1 cellular context compared by ENCODE assay signal in genomic region chr14:50668008-50668851, GRCh38.
TF ChIP-seq lines count a peak whose summit lies in the region.

Gene SAV1 (minus strand): TSS chr14:50668306. CDS start chr14:50667967, 339 bp downstream.

TF ChIP-seq in K562, 482 proteins besides CTCF, POLR2A, EP300 and RAD21 (continued from another document and continues in another):
- TF ChIP-seq ATF6 (CRISPR knock-in tag; IDR thresholded peaks at IDR 0.05): 0 out of 2 replicates have a peak, but pooled peaks have one; percentile 24
- no peak for TF ChIP-seq GTF3C2 (IDR thresholded peaks at IDR 0.05; ENCODE audit: borderline replicate concordance, extremely low read depth, insufficient read length)
- TF ChIP-seq YY1 (IDR thresholded peaks at IDR 0.05; ENCODE audit: borderline replicate concordance in 1 of 3, control insufficient read depth in 1 of 3, extremely low read depth in 1 of 3, insufficient read depth in 3 of 3, insufficient read length in 1 of 3, insufficient replicate concordance in 2 of 3, low read depth in 1 of 3, low read length in 2 of 3): peak in 1 of 3 experiments; percentile 3
- TF ChIP-seq PTRF (tag; IDR thresholded peaks at IDR 0.05): no peak
- peak; percentile 67; the same call in 1 of the 2 replicates for TF ChIP-seq GATAD2A (IDR thresholded peaks at IDR 0.05)
- TF ChIP-seq NFRKB (IDR thresholded peaks at IDR 0.05; ENCODE audit: low read depth): no peak
- peak; percentile 30; the same call in 1 of the 2 replicates for TF ChIP-seq CREB3L1 (IDR thresholded peaks at IDR 0.05; ENCODE audit: borderline replicate concordance, low read depth)
- TF ChIP-seq HCFC1 (IDR thresholded peaks at IDR 0.05; ENCODE audit: low read depth, low read length): peak; percentile 6; the same call in 1 of the 2 replicates
- TF ChIP-seq ZNF175 (CRISPR knock-in tag; IDR thresholded peaks at IDR 0.05; ENCODE audit: low read depth): 0 out of 2 replicates have a peak, but pooled peaks have one; percentile 58
- TF ChIP-seq ATF1 (CRISPR knock-in tag; IDR thresholded peaks at IDR 0.05): no peak
- peak; percentile 85 for TF ChIP-seq ATF1 (tag; IDR thresholded peaks at IDR 0.05)
- no peak for TF ChIP-seq MEF2D (tag; conservative IDR thresholded peaks at IDR 0.05; ENCODE audit: low read depth)
- peak in 1 of 2 experiments; percentile 84; a peak in 2 of 4 replicates for TF ChIP-seq NONO (IDR thresholded peaks at IDR 0.05; ENCODE audit: low read depth in 2 of 2, low read length in 1 of 2)
- no peak; the same call in 1 of the 2 replicates for TF ChIP-seq ZNF551 (CRISPR knock-in tag; IDR thresholded peaks at IDR 0.05)
- TF ChIP-seq ZNF253 (CRISPR knock-in tag; conservative IDR thresholded peaks at IDR 0.05): no peak
- 0 out of 2 replicates have a peak, but pooled peaks have one; percentile 65 for TF ChIP-seq ILF3 (IDR thresholded peaks at IDR 0.05; ENCODE audit: borderline replicate concordance)
- peak in 1 of 2 experiments; percentile 91; a peak in 1 of 4 replicates for TF ChIP-seq KDM4B (IDR thresholded peaks at IDR 0.05; ENCODE audit: borderline replicate concordance in 2 of 2, low read depth in 1 of 2)
- TF ChIP-seq ZNF354B (CRISPR knock-in tag; IDR thresholded peaks at IDR 0.05): no peak
- TF ChIP-seq FOXA1 (IDR thresholded peaks at IDR 0.05; ENCODE audit: borderline replicate concordance): no peak
- TF ChIP-seq TAF1 (IDR thresholded peaks at IDR 0.05; ENCODE audit: control insufficient read depth, extremely low read depth, insufficient read depth, low read length, severe bottlenecking): peak; percentile 70
- peak; percentile 26; the same call in 1 of the 2 replicates for TF ChIP-seq ERF (CRISPR knock-in tag; IDR thresholded peaks at IDR 0.05)
- TF ChIP-seq MECOM (CRISPR knock-in tag; IDR thresholded peaks at IDR 0.05): no peak
- TF ChIP-seq ELF2 (CRISPR knock-in tag; IDR thresholded peaks at IDR 0.05): 0 out of 2 replicates have a peak, but pooled peaks have one; percentile 13
- TF ChIP-seq RUNX1 (IDR thresholded peaks at IDR 0.05; ENCODE audit: low read depth): peak; percentile 44; the same call in 1 of the 2 replicates
- no peak for TF ChIP-seq TCF3 (CRISPR knock-in tag; IDR thresholded peaks at IDR 0.05)
- no peak for TF ChIP-seq RBM39 (optimal IDR thresholded peaks at IDR 0.05; ENCODE audit: low read depth, low read length)
- peak; percentile 74 for TF ChIP-seq ELF1 (tag; IDR thresholded peaks at IDR 0.05)
- peak; percentile 31 for TF ChIP-seq E2F8 (IDR thresholded peaks at IDR 0.05; ENCODE audit: low read depth, partially characterized antibody)
- peak; percentile 26; the same call in 1 of the 2 replicates for TF ChIP-seq RREB1 (CRISPR knock-in tag; IDR thresholded peaks at IDR 0.05)
- peak; percentile 72 for TF ChIP-seq SNAPC5 (CRISPR knock-in tag; IDR thresholded peaks at IDR 0.05)
- TF ChIP-seq ZNF668 (CRISPR knock-in tag; IDR thresholded peaks at IDR 0.05): no peak
- TF ChIP-seq SMAD4 (CRISPR knock-in tag; conservative IDR thresholded peaks at IDR 0.05): peak; percentile 86
- no peak for TF ChIP-seq RHOXF2B (CRISPR knock-in tag; conservative IDR thresholded peaks at IDR 0.05)
- TF ChIP-seq ZNF133 (CRISPR knock-in tag; IDR thresholded peaks at IDR 0.05): no peak
- 0 out of 2 replicates have a peak, but pooled peaks have one; percentile 27 for TF ChIP-seq SP1 (CRISPR knock-in tag; IDR thresholded peaks at IDR 0.05)
- peak; percentile 69 for TF ChIP-seq CCNT2 (IDR thresholded peaks at IDR 0.05; ENCODE audit: borderline replicate concordance, extremely low read depth, insufficient read length, low read depth, low read length)
- peak; percentile 81 for TF ChIP-seq GTF2A2 (tag; IDR thresholded peaks at IDR 0.05)
- TF ChIP-seq ZNF395 (CRISPR knock-in tag; IDR thresholded peaks at IDR 0.05): peak; percentile 51; the same call in 1 of the 2 replicates
- TF ChIP-seq SMAD3 (CRISPR knock-in tag; conservative IDR thresholded peaks at IDR 0.05): no peak; the same call in 1 of the 2 replicates
- TF ChIP-seq EP400 (IDR thresholded peaks at IDR 0.05): peak; percentile 37; the same call in 1 of the 2 replicates
- no peak for TF ChIP-seq NR2C2 (CRISPR knock-in tag; IDR thresholded peaks at IDR 0.05)
- TF ChIP-seq NR2C2 (tag; IDR thresholded peaks at IDR 0.05): no peak
- TF ChIP-seq PHF20 (IDR thresholded peaks at IDR 0.05; ENCODE audit: partially characterized antibody): no peak
- TF ChIP-seq CXXC5 (CRISPR knock-in tag; IDR thresholded peaks at IDR 0.05): peak; percentile 90
- TF ChIP-seq ELK1 (CRISPR knock-in tag; IDR thresholded peaks at IDR 0.05): no peak
- peak; percentile 96 for TF ChIP-seq ZC3H8 (IDR thresholded peaks at IDR 0.05)
- TF ChIP-seq NFE2L1 (tag; IDR thresholded peaks at IDR 0.05; ENCODE audit: borderline replicate concordance, low read depth): no peak
- no peak for TF ChIP-seq PPARD (CRISPR knock-in tag; IDR thresholded peaks at IDR 0.05)
- TF ChIP-seq MAFG (tag; conservative IDR thresholded peaks at IDR 0.05): no peak
- TF ChIP-seq FOSL1 (tag; conservative IDR thresholded peaks at IDR 0.05): peak; percentile 37; the same call in 1 of the 2 replicates
- TF ChIP-seq STAT5B (CRISPR knock-in tag; IDR thresholded peaks at IDR 0.05): no peak
- peak; percentile 75 for TF ChIP-seq ZNF316 (IDR thresholded peaks at IDR 0.05)
